Comparison of ENCODE assay signal across 18 cellular contexts in genomic region chr11:16412525-16413194, GRCh38. TPM values are rescaled to one million over a fixed set of nuclear protein-coding genes. Genes with fewer than 3 reads are reported as not detected.
A peak's percentile ranks its signal among the peaks of the same experiment; 100 is the strongest.
DNase-seq lines count a peak whose midpoint lies in the region; ATAC-seq, FAIRE-seq and TF ChIP-seq lines count a peak whose summit lies in the region.
"Had no signal": no experiment of that assay in that cellular context is flagged by ENCODE, and none has a peak within 500 bp of the region (broad histone marks: within the 10 kb centered on the region; RNA-seq: fewer than 3 reads in every experiment).

No MANE protein-coding gene starts in this region.

- no peaks in the 10 kb centered on the region for H3K27me3 Mint-ChIP-seq in CD4-positive, alpha-beta T cell
- H3K27me3 Mint-ChIP-seq: stimulated activated naive CD8-positive, alpha-beta T cell treated with anti-CD3 and anti-CD28 coated beads, Interleukin-15, amount 100 ng/mL, for 72 hours had no signal

- H3K27ac ChIP-seq in CD4-positive, alpha-beta T cell (ENCODE audit: low read depth, low read length), result no peak overlapping the region
- H3K27ac ChIP-seq: left ventricle myocardium inferior, psoas muscle had no signal

- POLR2A ChIA-PET in CD4-positive, alpha-beta T cell (lab: Charles Lee), result no interaction called here

- no peak overlapping the region for H3K27ac Mint-ChIP-seq in CD4-positive, alpha-beta T cell
- H3K27ac Mint-ChIP-seq: endodermal cell; stimulated activated naive CD8-positive, alpha-beta T cell treated with anti-CD3 and anti-CD28 coated beads, Interleukin-15, amount 100 ng/mL, for 72 hours had no signal

- H3K9me3 ChIP-seq in CD4-positive, alpha-beta T cell (ENCODE audit: control insufficient read depth, low read length), result no peaks in the 10 kb centered on the region
- H3K9me3 ChIP-seq in MG63, result no peaks in the 10 kb centered on the region
- H3K9me3 ChIP-seq: left ventricle myocardium inferior, psoas muscle had no signal

- no peak for FAIRE-seq in urothelium cell line (lab: Jason Lieb, UNC)

- no peaks in the 10 kb centered on the region for H3K36me3 Mint-ChIP-seq in CD4-positive, alpha-beta T cell (ENCODE audit: low read depth)

- H3K9me3 Mint-ChIP-seq in CD4-positive, alpha-beta T cell, result peaks cover 5% of the 10 kb centered on the region
- H3K9me3 Mint-ChIP-seq: endodermal cell; stimulated activated naive CD8-positive, alpha-beta T cell treated with anti-CD3 and anti-CD28 coated beads, Interleukin-15, amount 100 ng/mL, for 72 hours had no signal

- H3K27me3 ChIP-seq in CD4-positive, alpha-beta T cell (ENCODE audit: control insufficient read depth, insufficient read depth, low read length), result no peaks in the 10 kb centered on the region
- H3K27me3 ChIP-seq in MG63, result no peaks in the 10 kb centered on the region

- DNase-seq in NCI-H1105 treated with DMSO at 0.1 percent for 48 hours (lab: John Stamatoyannopoulos, UW) (peak; percentile 49), MG63 (no peak), amygdala (lab: John Stamatoyannopoulos, UW) (no peak), urothelium cell line (ENCODE audit: low spot score) (no peak)
- DNase-seq in CD4-positive, alpha-beta T cell, result no peak
- DNase-seq: activated T-cell treated with anti-CD3 and anti-CD28 coated beads, Interleukin-2, amount 50 U/mL, for 48 hours; AML-193; endodermal cell; KBM-7; left ventricle myocardium inferior; NCI-H1417 treated with DMSO at 0.1 percent for 48 hours; NCI-H446 treated with DMSO at 0.1 percent for 48 hours; psoas muscle; stimulated activated naive CD8-positive, alpha-beta T cell treated with anti-CD3 and anti-CD28 coated beads, Interleukin-15, amount 100 ng/mL, for 72 hours had no signal

- no peaks in the 10 kb centered on the region for H3K36me3 ChIP-seq in MG63
- H3K36me3 ChIP-seq: left ventricle myocardium inferior had no signal

- ATAC-seq in GM18858 (IDR thresholded peaks at IDR 0.05; ENCODE audit: unreplicated experiment) (peak; percentile 85), GM21367 (IDR thresholded peaks at IDR 0.05; ENCODE audit: unreplicated experiment) (peak; percentile 79), HG02884 (IDR thresholded peaks at IDR 0.05; ENCODE audit: unreplicated experiment) (peak; percentile 74)
- ATAC-seq in CD4-positive, alpha-beta T cell (ENCODE audit: poor library complexity), result no peak
- ATAC-seq: HCT116; psoas muscle; stimulated activated naive CD8-positive, alpha-beta T cell treated with anti-CD3 and anti-CD28 coated beads, Interleukin-15, amount 100 ng/mL, for 72 hours had no signal

- no peak overlapping the region for H3K4me3 ChIP-seq in MG63
- H3K4me3 ChIP-seq: left ventricle myocardium inferior, psoas muscle had no signal

- no peak overlapping the region for H3K4me3 Mint-ChIP-seq in CD4-positive, alpha-beta T cell
- H3K4me3 Mint-ChIP-seq: endodermal cell; stimulated activated naive CD8-positive, alpha-beta T cell treated with anti-CD3 and anti-CD28 coated beads, Interleukin-15, amount 100 ng/mL, for 72 hours had no signal

- intact Hi-C loops in CD4-positive, alpha-beta T cell (cut with DNase I, micrococcal nuclease), result no loop called here

- no peak for TF ChIP-seq CTCF in CD4-positive, alpha-beta T cell (IDR thresholded peaks at IDR 0.05)

- CTCF ChIA-PET in CD4-positive, alpha-beta T cell (lab: Charles Lee), result no interaction called here

- H3K4me1 Mint-ChIP-seq in CD4-positive, alpha-beta T cell (ENCODE audit: low read depth), result no peaks in the 10 kb centered on the region
- H3K4me1 Mint-ChIP-seq: endodermal cell; stimulated activated naive CD8-positive, alpha-beta T cell treated with anti-CD3 and anti-CD28 coated beads, Interleukin-15, amount 100 ng/mL, for 72 hours had no signal

RNA-seq across cellular contexts. Expression of gene SOX6, which starts 56.3 kb away (rescaled TPM):
- under 1 TPM in 1 of 2 experiments, not detected in 1; 0.20 TPM for total RNA-seq in CD4-positive, alpha-beta T cell
- not detected in 2 replicates for total RNA-seq in MG63 (2014; rRNA removed; shearing (Covaris generic); ENCODE audit: low replicate concordance)
